Comparison of ENCODE assay signal across 6 cellular contexts in genomic region chr7:99379693-99380031, GRCh38. TPM values are rescaled to one million over a fixed set of nuclear protein-coding genes. Genes with fewer than 3 reads are reported as not detected.
A peak's percentile ranks its signal among the peaks of the same experiment; 100 is the strongest.
DNase-seq lines count a peak whose midpoint lies in the region; ATAC-seq and TF ChIP-seq lines count a peak whose summit lies in the region.
"Not testable (repeated sequence)": the region's sequence is repeated elsewhere in the genome, so short reads cannot be mapped to it uniquely, and the experiment has no call there.

No MANE protein-coding gene starts in this region.

- not testable (repeated sequence) for H3K27me3 ChIP-seq in iPS-15b (ENCODE audit: control insufficient read depth, insufficient read depth, low read length); upper lobe of left lung

- peaks cover 55% of the 10 kb centered on the region for H3K36me3 Mint-ChIP-seq in activated CD4-positive, alpha-beta T cell treated with anti-CD3 and anti-CD28 coated beads for 36 hours (ENCODE audit: low read depth)
- H3K36me3 Mint-ChIP-seq in osteocyte (ENCODE audit: unreplicated experiment), result not testable (repeated sequence)

- H3K27me3 Mint-ChIP-seq in activated CD4-positive, alpha-beta T cell treated with anti-CD3 and anti-CD28 coated beads for 36 hours; osteocyte (ENCODE audit: unreplicated experiment): not testable (repeated sequence)

- POLR2A ChIA-PET in activated CD4-positive, alpha-beta T cell treated with anti-CD3 and anti-CD28 coated beads for 36 hours (lab: Charles Lee), result interaction anchor here (1.0 to 1.5 kb wide), 2 partner anchors 13 to 29 kb away, joined by 3 to 5 read pairs; partner anchors contain the start of genes BUD31 and PDAP1

- H3K9ac ChIP-seq in iPS-15b (ENCODE audit: low read depth, low read length), result peak overlapping the region; percentile 24

- peaks cover 62% of the 10 kb centered on the region for H3K4me1 Mint-ChIP-seq in activated CD4-positive, alpha-beta T cell treated with anti-CD3 and anti-CD28 coated beads for 36 hours
- peaks cover 26% of the 10 kb centered on the region for H3K4me1 Mint-ChIP-seq in osteocyte (ENCODE audit: unreplicated experiment)

- WGBS in upper lobe of left lung, 2 donors, result 45 to 47% methylated on average over 7 of the region's 7 CpGs

- H3K4me3 ChIP-seq in cardiac fibroblast (replicated peaks in 1 of 2; ENCODE audit: low read depth in 2 of 2, low read length in 2 of 2), result peak overlapping the region; percentile 3 to 27
- not testable (repeated sequence) for H3K4me3 ChIP-seq in iPS-15b (ENCODE audit: low read depth, low read length)
- H3K4me3 ChIP-seq in upper lobe of left lung, result peak overlapping the region in 3 of 4 donors; percentile 11 to 31 (median 12)

- intact Hi-C loops in activated CD4-positive, alpha-beta T cell treated with anti-CD3 and anti-CD28 coated beads for 36 hours (cut with DNase I, micrococcal nuclease), result loop anchor here (1.0 to 5.0 kb wide), 4 partner anchors 55 to 1097 kb away; partner anchors contain the start of genes ARPC1A (in 1 of the 2), BRI3 (in 1 of the 2), CPSF4 (in 1 of the 2) and PTCD1 (in 1 of the 2)

- not testable (repeated sequence) for H3K36me3 ChIP-seq in iPS-15b (ENCODE audit: control insufficient read depth, insufficient read depth, low read length)
- H3K36me3 ChIP-seq in upper lobe of left lung, result peaks cover 0 to 36% (median 16%) of the 10 kb centered on the region in 4 donors

- DNase-seq in activated CD4-positive, alpha-beta T cell treated with anti-CD3 and anti-CD28 coated beads for 36 hours; cardiac fibroblast (ENCODE audit: low read depth in 2 of 2); osteocyte (ENCODE audit: extremely low spot score, unreplicated experiment); upper lobe of left lung: not testable (repeated sequence)

- CTCF ChIA-PET in activated CD4-positive, alpha-beta T cell treated with anti-CD3 and anti-CD28 coated beads for 36 hours (lab: Charles Lee), result interaction anchor here (1.0 kb wide), 1 partner anchor 27 kb away, joined by 4 read pairs; no protein-coding TSS in a partner anchor

- peak overlapping the region; percentile 78 for H3K4me3 Mint-ChIP-seq in activated CD4-positive, alpha-beta T cell treated with anti-CD3 and anti-CD28 coated beads for 36 hours
- peak overlapping the region; percentile 51 for H3K4me3 Mint-ChIP-seq in osteocyte (ENCODE audit: unreplicated experiment)

- TF ChIP-seq POLR2A in upper lobe of left lung (IDR thresholded peaks at IDR 0.05), result not testable (repeated sequence)

- TF ChIP-seq EP300 in upper lobe of left lung (IDR thresholded peaks at IDR 0.05), result not testable (repeated sequence)

- TF ChIP-seq CTCF in cardiac fibroblast (IDR thresholded peaks at IDR 0.05; ENCODE audit: low read depth, low read length); osteocyte (IDR thresholded peaks at IDR 0.05); upper lobe of left lung (IDR thresholded peaks at IDR 0.05): not testable (repeated sequence)

- peak overlapping the region; percentile 83 to 96 (median 93) for H3K27ac ChIP-seq in upper lobe of left lung

- not testable (repeated sequence) for H3K9me3 Mint-ChIP-seq in activated CD4-positive, alpha-beta T cell treated with anti-CD3 and anti-CD28 coated beads for 36 hours (ENCODE audit: low read depth); osteocyte (ENCODE audit: unreplicated experiment)

- not testable (repeated sequence) for H3K9me3 ChIP-seq in iPS-15b (ENCODE audit: control insufficient read depth, insufficient read depth, low read length); upper lobe of left lung

- H3K27ac Mint-ChIP-seq in activated CD4-positive, alpha-beta T cell treated with anti-CD3 and anti-CD28 coated beads for 36 hours, result peak overlapping the region; percentile 96
- peak overlapping the region; percentile 82 for H3K27ac Mint-ChIP-seq in osteocyte (ENCODE audit: unreplicated experiment)

- peak; percentile 7 for ATAC-seq in GM19324 (IDR thresholded peaks at IDR 0.05; ENCODE audit: low FRiP score, unreplicated experiment)
- not testable (repeated sequence) for ATAC-seq in activated CD4-positive, alpha-beta T cell treated with anti-CD3 and anti-CD28 coated beads for 36 hours; upper lobe of left lung (ENCODE audit: low FRiP score in 2 of 2)

- H3K4me1 ChIP-seq in iPS-15b (ENCODE audit: control insufficient read depth, insufficient read depth, low read length), result not testable (repeated sequence)
- peaks cover 50 to 72% (median 55%) of the 10 kb centered on the region in 4 donors for H3K4me1 ChIP-seq in upper lobe of left lung

RNA-seq across cellular contexts. Expression of gene ARPC1B, which starts 5.1 kb away (rescaled TPM):
- total RNA-seq in activated CD4-positive, alpha-beta T cell treated with anti-CD3 and anti-CD28 coated beads for 36 hours, result 100 to 1,000 TPM; 318 to 326 TPM
- total RNA-seq in osteocyte, result 76.1 and 84.9 TPM in 2 replicates
- 100 to 1,000 TPM; 186 to 387 (median 304) TPM for total RNA-seq in upper lobe of left lung

RNA-seq across cellular contexts. Expression of gene PDAP1, which starts 28.7 kb away (rescaled TPM):
- total RNA-seq in activated CD4-positive, alpha-beta T cell treated with anti-CD3 and anti-CD28 coated beads for 36 hours, result 100 to 1,000 TPM; 171 TPM
- total RNA-seq in osteocyte (107 and 116 TPM in 2 replicates), upper lobe of left lung (10 to 100 TPM; 31.4 to 76.0 (median 67.4) TPM)

RNA-seq across cellular contexts. Expression of gene BUD31, which starts 29.1 kb away (rescaled TPM):
- total RNA-seq in activated CD4-positive, alpha-beta T cell treated with anti-CD3 and anti-CD28 coated beads for 36 hours, result 100 to 1,000 TPM; 140 to 190 TPM
- total RNA-seq in osteocyte (112 and 131 TPM in 2 replicates), upper lobe of left lung (10 to 100 TPM; 48.8 to 85.7 (median 63.8) TPM)

RNA-seq across cellular contexts. Expression of gene ARPC1A, which starts 54.0 kb away (rescaled TPM):
- 10 to 100 TPM; 52.3 to 65.6 TPM for total RNA-seq in activated CD4-positive, alpha-beta T cell treated with anti-CD3 and anti-CD28 coated beads for 36 hours
- total RNA-seq in osteocyte (103 and 105 TPM in 2 replicates), upper lobe of left lung (100 to 1,000 TPM in 5 of 6 donors, 10 to 100 TPM in 1; 81.7 to 129 (median 122) TPM)

RNA-seq across cellular contexts. Expression of gene PTCD1, which starts 58.9 kb away (rescaled TPM):
- 1 to 10 TPM; 4.7 to 7.7 TPM for total RNA-seq in activated CD4-positive, alpha-beta T cell treated with anti-CD3 and anti-CD28 coated beads for 36 hours
- total RNA-seq in osteocyte (5.7 and 10.5 TPM in 2 replicates), upper lobe of left lung (10 to 100 TPM in 1 of 6 donors, 1 to 10 TPM in 5; 6.3 to 13.4 (median 7.6) TPM)
